Comparison of ENCODE assay signal across 1 cellular context in genomic region chr7:139960158-139960557, GRCh38.
TF ChIP-seq lines count a peak whose summit lies in the region.

No MANE protein-coding gene starts in this region.

TF ChIP-seq in HepG2, 621 proteins besides CTCF, POLR2A, EP300 and RAD21:
- TF ChIP-seq, protein P1, sequence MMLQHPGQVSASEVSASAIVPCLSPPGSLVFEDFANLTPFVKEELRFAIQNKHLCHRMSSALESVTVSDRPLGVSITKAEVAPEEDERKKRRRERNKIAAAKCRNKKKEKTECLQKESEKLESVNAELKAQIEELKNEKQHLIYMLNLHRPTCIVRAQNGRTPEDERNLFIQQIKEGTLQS (CRISPR knock-in tag; IDR thresholded peaks at IDR 0.05): no peak
- TF ChIP-seq MAFF (IDR thresholded peaks at IDR 0.05; ENCODE audit: low read depth, low read length) (peak; percentile 11; the same call in 1 of the 2 replicates), ELK4 (CRISPR knock-in tag; IDR thresholded peaks at IDR 0.05; ENCODE audit: borderline replicate concordance) (no peak), MAFK (conservative IDR thresholded peaks at IDR 0.05 in 1 of 2, IDR thresholded peaks at IDR 0.05 in 1 of 2; ENCODE audit: low read length in 2 of 2) (peak in 1 of 2 experiments; percentile 17; a peak in 1 of 4 replicates), REL (CRISPR knock-in tag; conservative IDR thresholded peaks at IDR 0.05) (no peak), ZNF710 (CRISPR knock-in tag; IDR thresholded peaks at IDR 0.05; ENCODE audit: borderline replicate concordance) (no peak), REXO4 (CRISPR knock-in tag; IDR thresholded peaks at IDR 0.05; ENCODE audit: borderline replicate concordance) (no peak), SRSF9 (IDR thresholded peaks at IDR 0.05; ENCODE audit: borderline replicate concordance, insufficient read depth, low read depth, low read length, poor library complexity, severe bottlenecking) (no peak), CEBPZ (IDR thresholded peaks at IDR 0.05; ENCODE audit: low read length) (no peak)
- TF ChIP-seq, protein P2, sequence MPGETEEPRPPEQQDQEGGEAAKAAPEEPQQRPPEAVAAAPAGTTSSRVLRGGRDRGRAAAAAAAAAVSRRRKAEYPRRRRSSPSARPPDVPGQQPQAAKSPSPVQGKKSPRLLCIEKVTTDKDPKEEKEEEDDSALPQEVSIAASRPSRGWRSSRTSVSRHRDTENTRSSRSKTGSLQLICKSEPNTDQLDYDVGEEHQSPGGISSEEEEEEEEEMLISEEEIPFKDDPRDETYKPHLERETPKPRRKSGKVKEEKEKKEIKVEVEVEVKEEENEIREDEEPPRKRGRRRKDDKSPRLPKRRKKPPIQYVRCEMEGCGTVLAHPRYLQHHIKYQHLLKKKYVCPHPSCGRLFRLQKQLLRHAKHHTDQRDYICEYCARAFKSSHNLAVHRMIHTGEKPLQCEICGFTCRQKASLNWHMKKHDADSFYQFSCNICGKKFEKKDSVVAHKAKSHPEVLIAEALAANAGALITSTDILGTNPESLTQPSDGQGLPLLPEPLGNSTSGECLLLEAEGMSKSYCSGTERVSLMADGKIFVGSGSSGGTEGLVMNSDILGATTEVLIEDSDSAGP (CRISPR knock-in tag; IDR thresholded peaks at IDR 0.05; ENCODE audit: borderline replicate concordance): no peak
